Comparison of ENCODE assay signal across 16 cellular contexts in genomic region chr1:67485046-67485811, GRCh38.
"Had no signal": no experiment of that assay in that cellular context is flagged by ENCODE, and none has a peak within 500 bp of the region (broad histone marks: within the 10 kb centered on the region; RNA-seq: fewer than 3 reads in every experiment).

No MANE protein-coding gene starts in this region.

- H3K27ac Mint-ChIP-seq: activated B cell treated with CpG ODN at 0.5 μM for 24 hours; activated naive CD4-positive, alpha-beta T cell treated with anti-CD3 and anti-CD28 coated beads, Interleukin-2, amount 50 U/mL, for 72 hours; activated T-cell treated with anti-CD3 and anti-CD28 coated beads, Interleukin-2, amount 50 U/mL, for 72 hours; nephron progenitor cell; T-helper 2 cell treated with Interferon-gamma antibody and Interleukin-4, amounts not matched to agents 5 μg/mL and 100 μg/mL, for 36 hours had no signal

- H3K9me3 ChIP-seq: thoracic aorta, upper lobe of right lung had no signal

- H3K4me3 ChIP-seq: thoracic aorta, upper lobe of right lung had no signal

- H3K27ac ChIP-seq: thoracic aorta, upper lobe of right lung had no signal

- H3K9me3 Mint-ChIP-seq: activated B cell treated with CpG ODN at 0.5 μM for 24 hours; activated CD4-positive, alpha-beta T cell treated with anti-CD3 and anti-CD28 coated beads, Interleukin-2, amount 10 ng/mL, durations not matched to agents 7 days and 5 days; activated naive CD4-positive, alpha-beta T cell treated with anti-CD3 and anti-CD28 coated beads, Interleukin-2, amount 50 U/mL, for 72 hours; activated T-cell treated with anti-CD3 and anti-CD28 coated beads, Interleukin-2, amount 50 U/mL, for 72 hours; nephron progenitor cell; T-helper 2 cell treated with Interferon-gamma antibody and Interleukin-4, amounts not matched to agents 5 μg/mL and 100 μg/mL, for 36 hours had no signal

- DNase-seq: activated B cell treated with CpG ODN at 0.5 μM for 24 hours; activated CD4-positive, alpha-beta T cell treated with anti-CD3 and anti-CD28 coated beads, Interleukin-2, amount 10 ng/mL, durations not matched to agents 7 days and 5 days; activated CD8-positive, alpha-beta memory T cell treated with anti-CD3 and anti-CD28 coated beads, Interleukin-2, amount 50 U/mL, for 48 hours; activated gamma-delta T cell; activated T-cell treated with anti-CD3 and anti-CD28 coated beads, Interleukin-2, amount 50 U/mL, for 72 hours; amygdala; cortex of kidney; effector CD8-positive, alpha-beta T cell; kidney glomerular epithelial cell; mesenchymal stem cell; nephron progenitor cell; stimulated activated CD4-positive, alpha-beta T cell treated with anti-CD3 and anti-CD28 coated beads, Interleukin-1b, Interleukin-23, amount 100 ng/mL, for 48 hours; upper lobe of right lung had no signal

- H3K36me3 ChIP-seq: thoracic aorta, upper lobe of right lung had no signal

- ATAC-seq: activated naive CD4-positive, alpha-beta T cell treated with anti-CD3 and anti-CD28 coated beads, Interleukin-2, amount 50 U/mL, for 72 hours; activated T-cell treated with anti-CD3 and anti-CD28 coated beads, Interleukin-2, amount 50 U/mL, for 72 hours; upper lobe of right lung had no signal

- H3K4me1 ChIP-seq: upper lobe of right lung had no signal

- H3K27me3 ChIP-seq: upper lobe of right lung had no signal

- H3K4me1 Mint-ChIP-seq: activated B cell treated with CpG ODN at 0.5 μM for 24 hours had no signal

- H3K27me3 Mint-ChIP-seq: activated CD4-positive, alpha-beta T cell treated with anti-CD3 and anti-CD28 coated beads, Interleukin-2, amount 10 ng/mL, durations not matched to agents 7 days and 5 days had no signal

- H3K36me3 Mint-ChIP-seq: activated naive CD4-positive, alpha-beta T cell treated with anti-CD3 and anti-CD28 coated beads, Interleukin-2, amount 50 U/mL, for 72 hours had no signal

- H3K4me3 Mint-ChIP-seq: activated B cell treated with CpG ODN at 0.5 μM for 24 hours; activated CD4-positive, alpha-beta T cell treated with anti-CD3 and anti-CD28 coated beads, Interleukin-2, amount 10 ng/mL, durations not matched to agents 7 days and 5 days; activated T-cell treated with anti-CD3 and anti-CD28 coated beads, Interleukin-2, amount 50 U/mL, for 72 hours; nephron progenitor cell; T-helper 2 cell treated with Interferon-gamma antibody and Interleukin-4, amounts not matched to agents 5 μg/mL and 100 μg/mL, for 36 hours had no signal
